In the genomic region with DNA sequence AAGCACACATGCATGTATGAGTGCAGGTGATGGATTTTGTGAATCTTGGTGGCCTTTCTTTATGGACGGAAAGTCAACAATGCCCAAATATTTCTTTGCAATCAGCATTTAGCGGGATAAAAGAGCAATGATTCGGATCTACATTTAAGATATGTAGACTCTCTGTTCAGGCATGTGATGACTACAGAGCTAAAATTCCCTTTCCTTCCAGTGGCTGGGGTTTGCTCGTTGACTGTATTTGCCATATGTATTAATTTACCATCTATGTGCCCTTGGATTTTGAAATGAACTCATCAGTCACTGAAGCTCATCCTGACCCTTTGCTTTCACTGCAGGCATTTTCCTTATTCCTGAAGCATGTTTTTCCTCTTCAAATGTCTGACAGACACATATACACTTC, we compare ENCODE assay signal across 1 cellular context.
TF ChIP-seq lines count a peak whose summit lies in the region.

No MANE protein-coding gene starts in this region.

TF ChIP-seq in H1, 55 proteins besides CTCF, POLR2A, EP300 and RAD21:
- TF ChIP-seq HDAC6 (IDR thresholded peaks at IDR 0.05; ENCODE audit: low read depth, low read length) (no peak), HDAC2 (IDR thresholded peaks at IDR 0.05; ENCODE audit: borderline replicate concordance in 1 of 2, low read depth in 2 of 2, low read length in 2 of 2) (no peak), SRF (IDR thresholded peaks at IDR 0.05; ENCODE audit: low read depth, low read length) (no peak), SP1 (IDR thresholded peaks at IDR 0.05; ENCODE audit: low read depth, low read length) (no peak), EZH2 (IDR thresholded peaks at IDR 0.05; ENCODE audit: low read depth, low read length, severe bottlenecking) (no peak), CHD2 (IDR thresholded peaks at IDR 0.05; ENCODE audit: low read length) (no peak), CHD7 (IDR thresholded peaks at IDR 0.05; ENCODE audit: insufficient replicate concordance, low read length) (no peak)
